ENCODE assay signal across 9 cellular contexts in genomic region chr17:44878627-44879221, GRCh38. TPM values are rescaled to one million over a fixed set of nuclear protein-coding genes. Genes with fewer than 3 reads are reported as not detected.
A peak's percentile ranks its signal among the peaks of the same experiment; 100 is the strongest.
DNase-seq lines count a peak whose midpoint lies in the region; FAIRE-seq and TF ChIP-seq lines count a peak whose summit lies in the region.
"Had no signal": no experiment of that assay in that cellular context is flagged by ENCODE, and none has a peak within 500 bp of the region (broad histone marks: within the 10 kb centered on the region; RNA-seq: fewer than 3 reads in every experiment).

No MANE protein-coding gene starts in this region.

- peak; percentile 38 for FAIRE-seq in H54 (lab: Jason Lieb, UNC)

- H3K36me3 Mint-ChIP-seq in endodermal cell (ENCODE audit: low read depth) (peaks cover 71% of the 10 kb centered on the region), osteocyte (ENCODE audit: unreplicated experiment) (peaks cover 42% of the 10 kb centered on the region)

- no peak overlapping the region for H3K9ac ChIP-seq in endodermal cell (ENCODE audit: extremely low read depth, low read length, poor library complexity, severe bottlenecking)

- no peak overlapping the region for H3K4me3 ChIP-seq in endodermal cell (ENCODE audit: low read length)

- H3K4me1 Mint-ChIP-seq in endodermal cell = no peaks in the 10 kb centered on the region
- no peaks in the 10 kb centered on the region for H3K4me1 Mint-ChIP-seq in osteocyte (ENCODE audit: unreplicated experiment)

- H3K4me1 ChIP-seq in endodermal cell (ENCODE audit: control insufficient read depth, insufficient read depth, low read length) = no peaks in the 10 kb centered on the region

- WGBS in endodermal cell (ENCODE audit: insufficient coverage in 1 of 2, insufficient read length in 1 of 2), 2 experiments = 62 to 74% methylated on average over 4 to 6 of the region's 6 CpGs

- H3K9me3 ChIP-seq in endodermal cell (ENCODE audit: control insufficient read depth, low read length) = no peaks in the 10 kb centered on the region

- no peak for TF ChIP-seq POLR2A in H54 (IDR thresholded peaks at IDR 0.05; ENCODE audit: low read depth, low read length)

- H3K36me3 ChIP-seq in endodermal cell (ENCODE audit: control insufficient read depth, insufficient read depth, low read length) = peaks cover 91% of the 10 kb centered on the region

- H3K4me3 Mint-ChIP-seq in endodermal cell = no peak overlapping the region
- no peak overlapping the region for H3K4me3 Mint-ChIP-seq in osteocyte (ENCODE audit: unreplicated experiment)
- H3K4me3 Mint-ChIP-seq: memory B cell; T-helper 1 cell treated with Interleukin-12 subunit alpha and Interleukin-12 subunit beta and Interleukin-4 antibody, amounts not matched to agents 30 μg/mL and 1 μg/mL, for 36 hours had no signal

- H3K9me3 Mint-ChIP-seq in endodermal cell (no peaks in the 10 kb centered on the region), osteocyte (ENCODE audit: unreplicated experiment) (no peaks in the 10 kb centered on the region)
- H3K9me3 Mint-ChIP-seq: memory B cell; T-helper 1 cell treated with Interleukin-12 subunit alpha and Interleukin-12 subunit beta and Interleukin-4 antibody, amounts not matched to agents 30 μg/mL and 1 μg/mL, for 36 hours had no signal

- TF ChIP-seq CTCF in endodermal cell (conservative IDR thresholded peaks at IDR 0.05) = peak; percentile 83
- TF ChIP-seq CTCF in osteocyte (IDR thresholded peaks at IDR 0.05) = peak; percentile 72

- no peak overlapping the region for H3K27ac Mint-ChIP-seq in endodermal cell
- no peak overlapping the region for H3K27ac Mint-ChIP-seq in osteocyte (ENCODE audit: unreplicated experiment)
- H3K27ac Mint-ChIP-seq: memory B cell; T-helper 1 cell treated with Interleukin-12 subunit alpha and Interleukin-12 subunit beta and Interleukin-4 antibody, amounts not matched to agents 30 μg/mL and 1 μg/mL, for 36 hours had no signal

- no peak overlapping the region for H3K27ac ChIP-seq in endodermal cell (ENCODE audit: low read depth, low read length)

- H3K27me3 Mint-ChIP-seq in endodermal cell (ENCODE audit: insufficient read depth) (no peaks in the 10 kb centered on the region), osteocyte (ENCODE audit: unreplicated experiment) (no peaks in the 10 kb centered on the region)
- H3K27me3 Mint-ChIP-seq: memory B cell had no signal

- no peaks in the 10 kb centered on the region for H3K27me3 ChIP-seq in endodermal cell (ENCODE audit: control insufficient read depth, insufficient read depth, low read length, poor library complexity, severe bottlenecking)

- DNase-seq in D341Med (ENCODE audit: low spot score) (peak; percentile 62), H54 (ENCODE audit: insufficient read length, low spot score) (peak; percentile 58), RPMI7951 (ENCODE audit: low read depth) (peak; percentile 44), endodermal cell (peak; percentile 70), osteocyte (ENCODE audit: extremely low spot score, unreplicated experiment) (no peak), NCI-H128 (lab: John Stamatoyannopoulos, UW; ENCODE audit: unreplicated experiment) (no peak)
- DNase-seq in activated CD8-positive, alpha-beta memory T cell treated with anti-CD3 and anti-CD28 coated beads for 24 hours = no peak

RNA-seq across cellular contexts. Expression of gene EFTUD2, which starts 20.5 kb away (rescaled TPM):
- 90.2 and 90.8 TPM in 2 replicates for total RNA-seq in RPMI7951 (2014; rRNA removed; shearing (Covaris generic))
- total RNA-seq in endodermal cell (100 to 1,000 TPM; 145 to 171 TPM), osteocyte (95.6 and 102 TPM in 2 replicates)
- polyA plus RNA-seq in endodermal cell (2013, experiment 1 of 2) = 114 TPM
- polyA plus RNA-seq in endodermal cell (2013, experiment 2 of 2) = 101 TPM

RNA-seq across cellular contexts. Expression of gene HIGD1B, which starts 31.0 kb away (rescaled TPM):
- not detected in 2 replicates for total RNA-seq in RPMI7951 (2014; rRNA removed; shearing (Covaris generic))
- not detected for total RNA-seq in endodermal cell
- not detected for polyA plus RNA-seq in endodermal cell (2013, experiment 1 of 2)
- not detected for polyA plus RNA-seq in endodermal cell (2013, experiment 2 of 2)
- not detected in 2 replicates for total RNA-seq in osteocyte

RNA-seq across cellular contexts. Expression of gene GFAP, which starts 36.6 kb away (rescaled TPM):
- 0.20 TPM in 1 of 2 replicates, not detected in the other for total RNA-seq in RPMI7951 (2014; rRNA removed; shearing (Covaris generic))
- under 1 TPM in 1 of 2 donors, not detected in 1; 0.35 TPM for total RNA-seq in endodermal cell
- polyA plus RNA-seq in endodermal cell (2013, experiment 1 of 2) = 0.11 TPM
- polyA plus RNA-seq in endodermal cell (2013, experiment 2 of 2) = 0.83 TPM
- not detected in 2 replicates for total RNA-seq in osteocyte

RNA-seq across cellular contexts. Expression of gene GJC1, which starts 48.6 kb away (rescaled TPM):
- total RNA-seq in RPMI7951 (2014; rRNA removed; shearing (Covaris generic)) = 16.3 and 19.3 TPM in 2 replicates
- total RNA-seq in endodermal cell = 100 to 1,000 TPM in 1 of 2 donors, 10 to 100 TPM in 1; 81.9 to 108 TPM
- 55.9 TPM for polyA plus RNA-seq in endodermal cell (2013, experiment 1 of 2)
- polyA plus RNA-seq in endodermal cell (2013, experiment 2 of 2) = 55.1 TPM
- 40.6 and 43.0 TPM in 2 replicates for total RNA-seq in osteocyte

Comparison
In these comparisons a context has a peak if more than half of its experiments do, and no peak if none do; other contexts are left out.
1. DNase-seq: peak in D341Med (single experiment), H54 (single experiment), RPMI7951 (single experiment) and endodermal cell (single experiment); none in osteocyte (single experiment), NCI-H128 (single experiment) and activated CD8-positive, alpha-beta memory T cell treated with anti-CD3 and anti-CD28 coated beads for 24 hours (single experiment).